28 cellular contexts compared by ENCODE assay signal in genomic region chr6:92757926-92758325, GRCh38.
"Had no signal": no experiment of that assay in that cellular context is flagged by ENCODE, and none has a peak within 500 bp of the region (broad histone marks: within the 10 kb centered on the region; RNA-seq: fewer than 3 reads in every experiment).

No MANE protein-coding gene starts in this region.

- H3K9me3 Mint-ChIP-seq: activated CD4-positive, alpha-beta T cell treated with anti-CD3 and anti-CD28 coated beads, Interleukin-2, amount 10 ng/mL, durations not matched to agents 24 days and 14 days had no signal

- H3K4me3 Mint-ChIP-seq: activated CD4-positive, alpha-beta memory T cell treated with anti-CD3 and anti-CD28 coated beads for 36 hours; activated CD4-positive, alpha-beta T cell treated with anti-CD3 and anti-CD28 coated beads, Interleukin-2, amount 10 ng/mL, durations not matched to agents 24 days and 14 days; activated naive CD4-positive, alpha-beta T cell treated with anti-CD3 and anti-CD28 coated beads for 36 hours; activated naive CD8-positive, alpha-beta T cell; activated T-helper 17 cell treated with anti-CD3 and anti-CD28 coated beads, Interleukin-2, amount 50 U/mL, for 72 hours; T-helper 17 cell; WTC11 had no signal

- H3K27ac ChIP-seq: brain microvascular endothelial cell had no signal

- DNase-seq: activated CD4-positive, alpha-beta memory T cell treated with anti-CD3 and anti-CD28 coated beads for 36 hours; activated CD4-positive, alpha-beta T cell treated with anti-CD3 and anti-CD28 coated beads, Interleukin-2, amount 10 ng/mL, durations not matched to agents 24 days and 14 days; activated CD4-positive, CD25-positive, alpha-beta regulatory T cell treated with anti-CD3 and anti-CD28 coated beads, Interleukin-2, amount 50 U/mL, for 72 hours; activated CD8-positive, alpha-beta memory T cell treated with anti-CD3 and anti-CD28 coated beads for 24 hours; activated gamma-delta T cell; activated naive CD4-positive, alpha-beta T cell treated with anti-CD3 and anti-CD28 coated beads for 36 hours; activated T-cell treated with anti-CD3 and anti-CD28 coated beads for 4 hours; activated T-cell treated with anti-CD3 and anti-CD28 coated beads, Interleukin-2, amount 50 U/mL, for 48 hours; amygdala; brain microvascular endothelial cell; cerebellar nuclear complex; Karpas-422; NCI-H1048; NCI-H146; NCI-H187 treated with DMSO at 0.1 percent for 48 hours; NCI-H2081 treated with DMSO at 0.1 percent for 48 hours; NCI-H2171 treated with DMSO at 0.1 percent for 48 hours; NCI-H226; NCI-H526; NCI-H82; NK-92 treated with Interleukin-12 subunit alpha and Interleukin-12 subunit beta, amount 100 ng/mL, for 24 hours; SIG-M5; T-helper 17 cell; T-helper 9 cell had no signal

- ATAC-seq: activated T-helper 17 cell treated with anti-CD3 and anti-CD28 coated beads, Interleukin-2, amount 50 U/mL, for 72 hours; K562; T-helper 17 cell; WTC11 had no signal

- H3K27me3 Mint-ChIP-seq: activated CD4-positive, alpha-beta memory T cell treated with anti-CD3 and anti-CD28 coated beads for 36 hours; activated CD4-positive, alpha-beta T cell treated with anti-CD3 and anti-CD28 coated beads, Interleukin-2, amount 10 ng/mL, durations not matched to agents 24 days and 14 days; activated naive CD8-positive, alpha-beta T cell; activated T-helper 17 cell treated with anti-CD3 and anti-CD28 coated beads, Interleukin-2, amount 50 U/mL, for 72 hours; T-helper 17 cell had no signal

- H3K36me3 Mint-ChIP-seq: activated CD4-positive, alpha-beta memory T cell treated with anti-CD3 and anti-CD28 coated beads for 36 hours; activated naive CD8-positive, alpha-beta T cell had no signal

- H3K4me3 ChIP-seq: K562 had no signal

- H3K4me1 Mint-ChIP-seq: activated CD4-positive, alpha-beta T cell treated with anti-CD3 and anti-CD28 coated beads, Interleukin-2, amount 10 ng/mL, durations not matched to agents 24 days and 14 days; activated T-helper 17 cell treated with anti-CD3 and anti-CD28 coated beads, Interleukin-2, amount 50 U/mL, for 72 hours; T-helper 17 cell had no signal

- H3K27me3 ChIP-seq: brain microvascular endothelial cell had no signal

- H3K36me3 ChIP-seq: brain microvascular endothelial cell had no signal

- H3K27ac Mint-ChIP-seq: activated CD4-positive, alpha-beta memory T cell treated with anti-CD3 and anti-CD28 coated beads for 36 hours; activated CD4-positive, alpha-beta T cell treated with anti-CD3 and anti-CD28 coated beads, Interleukin-2, amount 10 ng/mL, durations not matched to agents 24 days and 14 days; activated naive CD4-positive, alpha-beta T cell treated with anti-CD3 and anti-CD28 coated beads for 36 hours; activated naive CD8-positive, alpha-beta T cell; activated T-helper 17 cell treated with anti-CD3 and anti-CD28 coated beads, Interleukin-2, amount 50 U/mL, for 72 hours; T-helper 17 cell; WTC11 had no signal
